ENCODE assay signal across 27 cellular contexts in the genomic region with DNA sequence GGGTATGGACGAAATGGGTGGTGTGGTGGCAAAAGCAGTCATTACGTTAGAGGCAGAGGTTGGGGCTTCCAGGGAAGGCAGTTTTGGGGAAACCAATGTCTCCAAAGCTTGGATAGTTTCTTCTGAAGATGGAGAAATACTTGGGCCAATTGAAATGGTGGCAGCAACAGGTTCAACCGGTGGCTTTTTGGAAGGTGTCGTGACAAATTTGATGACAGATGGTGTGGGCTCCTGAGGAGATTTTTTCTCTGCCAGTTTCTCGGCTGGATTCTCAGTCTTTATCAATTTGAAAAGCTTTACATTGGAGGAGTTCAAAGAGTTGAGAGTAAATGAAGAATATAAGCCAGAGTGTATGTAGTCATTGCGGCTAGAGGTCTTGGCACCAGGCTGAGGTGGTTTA. TPM values are rescaled to one million over a fixed set of nuclear protein-coding genes. Genes with fewer than 3 reads are reported as not detected.
DNase-seq lines count a peak whose midpoint lies in the region; ATAC-seq, FAIRE-seq and TF ChIP-seq lines count a peak whose summit lies in the region.
"Had no signal": no experiment of that assay in that cellular context is flagged by ENCODE, and none has a peak within 500 bp of the region (broad histone marks: within the 10 kb centered on the region; RNA-seq: fewer than 3 reads in every experiment).

No MANE protein-coding gene starts in this region.

- no peaks in the 10 kb centered on the region for H3K9me3 Mint-ChIP-seq in CD8-positive, alpha-beta memory T cell
- H3K9me3 Mint-ChIP-seq: activated B cell treated with CpG ODN at 0.5 μM for 24 hours; activated naive CD4-positive, alpha-beta T cell treated with anti-CD3 and anti-CD28 coated beads for 36 hours had no signal

- dilution Hi-C loops in endothelial cell of umbilical vein (cut with MboI; ENCODE audit: extremely low pct_ligation_motif_present, low sequenced_read_pairs): no loop called here

- no peak for ATAC-seq in GM19452 (IDR thresholded peaks at IDR 0.05; ENCODE audit: unreplicated experiment)
- ATAC-seq: right cardiac atrium had no signal

- H3K36me3 Mint-ChIP-seq in CD8-positive, alpha-beta memory T cell: peaks cover 5 to 84% (median 23%) of the 10 kb centered on the region in 3 donors

- no peaks in the 10 kb centered on the region for H3K9me3 ChIP-seq in CD8-positive, alpha-beta memory T cell (ENCODE audit: low read length)
- H3K9me3 ChIP-seq in endothelial cell of umbilical vein (replicated peaks; ENCODE audit: control insufficient read depth, insufficient read depth, low read length): no peaks in the 10 kb centered on the region
- H3K9me3 ChIP-seq: ascending aorta, thoracic aorta had no signal

- no peak overlapping the region for H3K4me3 ChIP-seq in CD8-positive, alpha-beta memory T cell (ENCODE audit: low read length)
- H3K4me3 ChIP-seq in endothelial cell of umbilical vein (replicated peaks in 1 of 3; ENCODE audit: insufficient read depth in 1 of 3, low read depth in 1 of 3, low read length in 3 of 3): no peak overlapping the region
- H3K4me3 ChIP-seq: ascending aorta, thoracic aorta had no signal

- BruUV-seq in endothelial cell of umbilical vein (replicated peaks; lab: Mats Ljungman, UMichigan): TSS peak; percentile 20

- TF ChIP-seq CTCF in C4-2B (conservative IDR thresholded peaks at IDR 0.05): no peak
- no peak for TF ChIP-seq CTCF in VCaP (conservative IDR thresholded peaks at IDR 0.05)
- TF ChIP-seq CTCF in endothelial cell of umbilical vein (IDR thresholded peaks at IDR 0.05; ENCODE audit: extremely low read depth in 1 of 2, insufficient read depth in 1 of 2, low read depth in 1 of 2, low read length in 2 of 2): no peak

- POLR2A ChIA-PET in CD8-positive, alpha-beta memory T cell (lab: Charles Lee): no interaction called here
- POLR2A ChIA-PET in endothelial cell of umbilical vein (lab: Charles Lee): no interaction called here

- no peak overlapping the region for H3K9ac ChIP-seq in endothelial cell of umbilical vein (replicated peaks; ENCODE audit: extremely low read depth, insufficient read depth, low read length)
- H3K9ac ChIP-seq: parathyroid adenoma had no signal

- CTCF ChIA-PET in CD8-positive, alpha-beta memory T cell (lab: Charles Lee): interaction anchor here (1.4 kb wide), 1 partner anchor 28 kb away, joined by 4 read pairs; no protein-coding TSS in a partner anchor
- CTCF ChIA-PET in endothelial cell of umbilical vein (lab: Charles Lee): interaction anchor here (1.2 to 2.2 kb wide), 2 partner anchors 19 to 38 kb away, joined by 3 to 5 read pairs; no protein-coding TSS in a partner anchor

- peaks cover 27 to 48% (median 39%) of the 10 kb centered on the region in 3 donors for H3K4me1 Mint-ChIP-seq in CD8-positive, alpha-beta memory T cell

- peaks cover 8% of the 10 kb centered on the region for H3K4me1 ChIP-seq in CD8-positive, alpha-beta memory T cell (ENCODE audit: insufficient read depth, low read length)
- peaks cover 2% of the 10 kb centered on the region for H3K4me1 ChIP-seq in endothelial cell of umbilical vein (ENCODE audit: control insufficient read depth, extremely low read depth, insufficient read depth, low read length)
- H3K4me1 ChIP-seq: ascending aorta, parathyroid adenoma had no signal

- intact Hi-C loops in endothelial cell of umbilical vein (cut with micrococcal nuclease): no loop called here

- no peaks in the 10 kb centered on the region for H3K27me3 ChIP-seq in CD8-positive, alpha-beta memory T cell (ENCODE audit: insufficient read depth, low read length, poor library complexity, severe bottlenecking)
- H3K27me3 ChIP-seq in endothelial cell of umbilical vein (ENCODE audit: control insufficient read depth in 2 of 2, insufficient read depth in 2 of 2, low read length in 2 of 2): no peaks in the 10 kb centered on the region
- H3K27me3 ChIP-seq: ascending aorta had no signal

- peaks cover 37% of the 10 kb centered on the region for H3K36me3 ChIP-seq in CD8-positive, alpha-beta memory T cell (ENCODE audit: insufficient read depth, low read length)
- peaks cover 24 to 29% of the 10 kb centered on the region in 2 experiments for H3K36me3 ChIP-seq in endothelial cell of umbilical vein (ENCODE audit: control insufficient read depth in 2 of 2, extremely low read depth in 1 of 2, insufficient read depth in 2 of 2, low read length in 2 of 2)

- H2AFZ ChIP-seq in endothelial cell of umbilical vein (ENCODE audit: low read depth, low read length): no peak overlapping the region
- H2AFZ ChIP-seq: parathyroid adenoma had no signal

- H3K27me3 Mint-ChIP-seq in CD8-positive, alpha-beta memory T cell: no peaks in the 10 kb centered on the region
- H3K27me3 Mint-ChIP-seq: activated B cell treated with CpG ODN at 0.5 μM for 24 hours had no signal

- no peak for FAIRE-seq in endothelial cell of umbilical vein (lab: Jason Lieb, UNC)
- FAIRE-seq: H1, keratinocyte had no signal

- H3K9me1 ChIP-seq in endothelial cell of umbilical vein (replicated peaks; ENCODE audit: control insufficient read depth, extremely low read depth, insufficient read depth, low read length): no peaks in the 10 kb centered on the region

- no peak for TF ChIP-seq POLR2A in endothelial cell of umbilical vein (IDR thresholded peaks at IDR 0.05; ENCODE audit: low read depth, low read length)

- no peaks in the 10 kb centered on the region for H4K20me1 ChIP-seq in endothelial cell of umbilical vein (replicated peaks; ENCODE audit: control insufficient read depth, extremely low read depth, insufficient read depth, low read length)

- H3K4me3 Mint-ChIP-seq in CD8-positive, alpha-beta memory T cell: no peak overlapping the region
- H3K4me3 Mint-ChIP-seq: activated B cell treated with CpG ODN at 0.5 μM for 24 hours; activated naive CD4-positive, alpha-beta T cell treated with anti-CD3 and anti-CD28 coated beads for 36 hours had no signal

- H3K27ac ChIP-seq in C4-2B (0 out of 2 replicates have a peak overlapping the region, but pooled peaks have one; percentile 13), VCaP (peak overlapping the region; percentile 95), endothelial cell of umbilical vein (ENCODE audit: insufficient read depth, low read depth, low read length) (no peak overlapping the region)
- H3K27ac ChIP-seq in CD8-positive, alpha-beta memory T cell (ENCODE audit: low read depth, low read length): no peak overlapping the region
- H3K27ac ChIP-seq: ascending aorta, parathyroid adenoma, thoracic aorta had no signal

- H3K4me2 ChIP-seq in endothelial cell of umbilical vein (ENCODE audit: insufficient read depth, low read length): no peak overlapping the region

- H3K27ac Mint-ChIP-seq in CD8-positive, alpha-beta memory T cell: peak overlapping the region in 6 of 8 donors; percentile 21 to 88 (median 50)
- H3K27ac Mint-ChIP-seq: activated B cell treated with CpG ODN at 0.5 μM for 24 hours; activated naive CD4-positive, alpha-beta T cell treated with anti-CD3 and anti-CD28 coated beads for 36 hours had no signal

- no peak for DNase-seq in CD8-positive, alpha-beta memory T cell
- DNase-seq in endothelial cell of umbilical vein (ENCODE audit: low read depth, low spot score) (no peak), NCI-H128 (lab: John Stamatoyannopoulos, UW; ENCODE audit: unreplicated experiment) (no peak), NCI-H526 treated with DMSO at 0.1 percent for 48 hours (lab: John Stamatoyannopoulos, UW) (no peak)
- DNase-seq: activated B cell treated with CpG ODN at 0.5 μM for 24 hours; activated CD4-positive, alpha-beta T cell treated with anti-CD3 and anti-CD28 coated beads, Interleukin-2, amount 50 U/mL, for 48 hours; activated naive CD4-positive, alpha-beta T cell treated with anti-CD3 and anti-CD28 coated beads for 36 hours; central memory CD4-positive, alpha-beta T cell; COR-L47; DMS79; NCI-H1105; NCI-H2029 treated with DMSO at 0.1 percent for 48 hours; NCI-H226; NCI-H774; right cardiac atrium; Right ventricle myocardium superior; stimulated activated CD4-positive, alpha-beta T cell treated with anti-CD3 and anti-CD28 coated beads, Interleukin-4, amount 100 ng/mL, for 24 hours; stimulated activated naive CD4-positive, alpha-beta T cell treated with Interleukin-2 at 50 U/mL for 16 hours; T1000 had no signal

- peaks cover 37% of the 10 kb centered on the region for H3K79me2 ChIP-seq in endothelial cell of umbilical vein (ENCODE audit: control insufficient read depth, insufficient read depth, low read length)
- H3K79me2 ChIP-seq: parathyroid adenoma had no signal

TF ChIP-seq in endothelial cell of umbilical vein, 7 proteins besides CTCF, POLR2A, EP300 and RAD21:
- TF ChIP-seq GATA2 (IDR thresholded peaks at IDR 0.05; ENCODE audit: insufficient read depth, insufficient read length, low read depth, low read length) (no peak), FOS (IDR thresholded peaks at IDR 0.05; ENCODE audit: borderline replicate concordance, insufficient read depth, low read length) (no peak)

RNA-seq across cellular contexts. Expression of gene ELK4, which starts 11.5 kb away (rescaled TPM):
- total RNA-seq in CD8-positive, alpha-beta memory T cell: 10 to 100 TPM; 83.3 to 88.7 TPM
- polyA plus RNA-seq in CD8-positive, alpha-beta memory T cell: 6.1 TPM
- 78.7 and 107 TPM in 2 replicates for total RNA-seq in endothelial cell of umbilical vein
- 6.7 and 8.7 TPM in 2 replicates for polyA plus RNA-seq in endothelial cell of umbilical vein
- 8.8 and 9.2 TPM in 2 replicates for polyA plus RNA-seq in endothelial cell of umbilical vein (2011; cell fraction: cytosol; rRNA removed)
- polyA plus RNA-seq in endothelial cell of umbilical vein (2011; cell fraction: nucleus; rRNA removed): 23.7 and 30.0 TPM in 2 replicates
- polyA plus RNA-seq in endothelial cell of umbilical vein (2012): 13.4 and 21.5 TPM in 2 replicates
- 45.6 and 48.3 TPM in 2 replicates for polyA minus RNA-seq in endothelial cell of umbilical vein
- polyA minus RNA-seq in endothelial cell of umbilical vein (2011; cell fraction: cytosol; rRNA and poly(A)+ RNA removed): 21.8 TPM
- 35.3 and 46.1 TPM in 2 replicates for polyA minus RNA-seq in endothelial cell of umbilical vein (2011; cell fraction: nucleus; rRNA and poly(A)+ RNA removed)

Comparison
In these comparisons a context has a peak if more than half of its experiments do, and no peak if none do; other contexts are left out.
1. H3K27ac ChIP-seq: peak in C4-2B (single experiment) and VCaP (single experiment); none in CD8-positive, alpha-beta memory T cell (single experiment) and endothelial cell of umbilical vein (single experiment).